Comparison of ENCODE assay signal across 16 cellular contexts in the genomic region with DNA sequence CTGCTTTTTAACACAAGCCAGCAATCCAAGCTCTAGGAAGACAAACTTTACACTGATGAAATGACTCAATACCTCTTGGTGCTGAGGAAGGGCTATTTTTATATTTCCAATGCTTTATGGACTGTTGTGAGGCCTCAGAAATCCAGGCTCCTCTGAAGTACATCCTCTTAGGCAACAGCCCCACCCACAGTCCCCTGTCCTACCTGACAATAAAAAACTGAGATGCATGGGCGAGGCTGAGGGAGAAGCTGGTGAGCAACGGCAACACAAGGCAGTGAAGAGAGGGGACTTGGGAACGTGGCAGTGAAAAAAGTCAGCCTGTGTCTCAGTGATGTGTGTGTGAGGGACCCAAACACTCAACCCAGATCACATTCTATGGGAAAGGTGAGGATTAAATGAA. TPM values are rescaled to one million over a fixed set of nuclear protein-coding genes. Genes with fewer than 3 reads are reported as not detected.
DNase-seq lines count a peak whose midpoint lies in the region; ATAC-seq and TF ChIP-seq lines count a peak whose summit lies in the region.
"Had no signal": no experiment of that assay in that cellular context is flagged by ENCODE, and none has a peak within 500 bp of the region (broad histone marks: within the 10 kb centered on the region; RNA-seq: fewer than 3 reads in every experiment).

No MANE protein-coding gene starts in this region.

- H3K27me3 ChIP-seq in colonic mucosa (no peaks in the 10 kb centered on the region), mucosa of rectum (ENCODE audit: control insufficient read depth in 2 of 2, insufficient read depth in 2 of 2, low read length in 2 of 2) (no peaks in the 10 kb centered on the region)
- H3K27me3 ChIP-seq: BE2C had no signal

- DNase-seq in EH (ENCODE audit: low read depth): peak; percentile 47
- peak; percentile 49 for DNase-seq in HFFc6
- DNase-seq in colonic mucosa: peak; percentile 65
- no peak for DNase-seq in NCI-H446 treated with DMSO at 0.1 percent for 48 hours (lab: John Stamatoyannopoulos, UW)
- DNase-seq in mucosa of gallbladder (ENCODE audit: low spot score): no peak
- DNase-seq in activated naive CD8-positive, alpha-beta T cell treated with anti-CD3 and anti-CD28 coated beads, Interleukin-2, amount 50 U/mL, for 24 hours: no peak
- DNase-seq: BE2C; CD4-positive, alpha-beta memory T cell; DMS153; DMS79 treated with DMSO at 0.1 percent for 48 hours; GDM1 had no signal

- no peaks in the 10 kb centered on the region for H3K27me3 Mint-ChIP-seq in HFFc6 (ENCODE audit: insufficient read depth)
- peaks cover 5% of the 10 kb centered on the region for H3K27me3 Mint-ChIP-seq in activated naive CD8-positive, alpha-beta T cell treated with anti-CD3 and anti-CD28 coated beads, Interleukin-2, amount 50 U/mL, for 24 hours
- H3K27me3 Mint-ChIP-seq: CD4-positive, alpha-beta memory T cell had no signal

- H3K9ac ChIP-seq in colonic mucosa (ENCODE audit: low read depth in 2 of 2, low read length in 2 of 2) (no peak overlapping the region), mucosa of rectum (ENCODE audit: low read depth in 1 of 2, low read length in 2 of 2) (no peak overlapping the region)

- H3K36me3 ChIP-seq in colonic mucosa (no peaks in the 10 kb centered on the region), mucosa of rectum (ENCODE audit: control insufficient read depth in 2 of 2, insufficient read depth in 2 of 2, low read length in 2 of 2) (no peaks in the 10 kb centered on the region)
- H3K36me3 ChIP-seq: BE2C, HAP-1 had no signal

- no peak for ATAC-seq in activated naive CD8-positive, alpha-beta T cell treated with anti-CD3 and anti-CD28 coated beads, Interleukin-2, amount 50 U/mL, for 24 hours

- H3K9me3 ChIP-seq in colonic mucosa: no peaks in the 10 kb centered on the region
- H3K9me3 ChIP-seq in mucosa of rectum (ENCODE audit: control insufficient read depth in 2 of 2, low read length in 2 of 2): no peaks in the 10 kb centered on the region
- H3K9me3 ChIP-seq: BE2C, HAP-1 had no signal

- peaks cover 6% of the 10 kb centered on the region for H3K4me1 ChIP-seq in colonic mucosa
- peaks cover 13 to 44% of the 10 kb centered on the region in 2 donors for H3K4me1 ChIP-seq in mucosa of rectum (ENCODE audit: control insufficient read depth in 2 of 2, insufficient read depth in 2 of 2, low read length in 2 of 2)
- H3K4me1 ChIP-seq: BE2C, HAP-1 had no signal

- peaks cover 34% of the 10 kb centered on the region for H3K4me1 Mint-ChIP-seq in HFFc6 (ENCODE audit: low read depth)
- no peaks in the 10 kb centered on the region for H3K4me1 Mint-ChIP-seq in activated naive CD8-positive, alpha-beta T cell treated with anti-CD3 and anti-CD28 coated beads, Interleukin-2, amount 50 U/mL, for 24 hours
- H3K4me1 Mint-ChIP-seq: CD4-positive, alpha-beta memory T cell had no signal

- H3K36me3 Mint-ChIP-seq in HFFc6 (ENCODE audit: low read depth): no peaks in the 10 kb centered on the region
- no peaks in the 10 kb centered on the region for H3K36me3 Mint-ChIP-seq in activated naive CD8-positive, alpha-beta T cell treated with anti-CD3 and anti-CD28 coated beads, Interleukin-2, amount 50 U/mL, for 24 hours (ENCODE audit: low read depth)
- H3K36me3 Mint-ChIP-seq: CD4-positive, alpha-beta memory T cell had no signal

- no peak overlapping the region for H3K4me3 Mint-ChIP-seq in HFFc6
- H3K4me3 Mint-ChIP-seq in activated naive CD8-positive, alpha-beta T cell treated with anti-CD3 and anti-CD28 coated beads, Interleukin-2, amount 50 U/mL, for 24 hours: no peak overlapping the region
- H3K4me3 Mint-ChIP-seq: CD4-positive, alpha-beta memory T cell had no signal

- no peaks in the 10 kb centered on the region for H3K9me3 Mint-ChIP-seq in HFFc6
- H3K9me3 Mint-ChIP-seq in activated naive CD8-positive, alpha-beta T cell treated with anti-CD3 and anti-CD28 coated beads, Interleukin-2, amount 50 U/mL, for 24 hours: no peaks in the 10 kb centered on the region

- intact Hi-C loops in colonic mucosa (cut with DNase I): loop anchor here (10.0 kb wide), 1 partner anchor 482 kb away; no protein-coding TSS in a partner anchor

- H3K4me3 ChIP-seq in colonic mucosa: no peak overlapping the region
- no peak overlapping the region for H3K4me3 ChIP-seq in mucosa of rectum (ENCODE audit: low read length in 2 of 2)
- H3K4me3 ChIP-seq: HAP-1 had no signal

- TF ChIP-seq CTCF in HFFc6 (IDR thresholded peaks at IDR 0.05) (no peak), colonic mucosa (IDR thresholded peaks at IDR 0.05) (no peak)

- peak overlapping the region; percentile 64 for H3K27ac Mint-ChIP-seq in HFFc6
- no peak overlapping the region for H3K27ac Mint-ChIP-seq in activated naive CD8-positive, alpha-beta T cell treated with anti-CD3 and anti-CD28 coated beads, Interleukin-2, amount 50 U/mL, for 24 hours

- H3K27ac ChIP-seq in colonic mucosa: no peak overlapping the region
- H3K27ac ChIP-seq in mucosa of rectum (ENCODE audit: low read depth in 2 of 2, low read length in 2 of 2): peak overlapping the region; percentile 10 to 60
- H3K27ac ChIP-seq: C4-2B had no signal

RNA-seq across cellular contexts. Expression of a gene that starts 10.1 kb away (rescaled TPM):
- total RNA-seq in HFFc6 (2021; fragmentation: NEBNext Ultra II Directional; extraction: Animal tissue kit (Norgen Biotek cat#: 25700)): 10 to 100 TPM; 12.0 to 14.4 (median 12.7) TPM
- 10 to 100 TPM; 66.1 to 66.4 TPM for total RNA-seq in colonic mucosa
- 35.0 TPM for total RNA-seq in mucosa of gallbladder

RNA-seq across cellular contexts. Expression of a gene that starts 33.9 kb away (rescaled TPM):
- total RNA-seq in HFFc6 (2021; fragmentation: NEBNext Ultra II Directional; extraction: Animal tissue kit (Norgen Biotek cat#: 25700)): 10 to 100 TPM; 44.6 to 54.9 (median 49.6) TPM
- 10 to 100 TPM; 34.6 to 43.9 TPM for total RNA-seq in colonic mucosa
- 56.7 TPM for total RNA-seq in mucosa of gallbladder

RNA-seq across cellular contexts. Expression of a gene that starts 44.1 kb away (rescaled TPM):
- under 1 TPM in 1 of 6 experiments, not detected in 5; 0.09 TPM for total RNA-seq in HFFc6 (2021; fragmentation: NEBNext Ultra II Directional; extraction: Animal tissue kit (Norgen Biotek cat#: 25700))
- total RNA-seq in colonic mucosa (1 to 10 TPM in 1 of 2 donors, under 1 TPM in 1; 0.50 to 1.1 TPM), mucosa of gallbladder (21.1 TPM)
- total RNA-seq: CD4-positive, alpha-beta memory T cell; H1; HT1080 had no signal

RNA-seq across cellular contexts. Expression of a gene that starts 51.8 kb away (rescaled TPM):
- 10 to 100 TPM; 34.9 to 54.2 (median 47.1) TPM for total RNA-seq in HFFc6 (2021; fragmentation: NEBNext Ultra II Directional; extraction: Animal tissue kit (Norgen Biotek cat#: 25700))
- total RNA-seq in colonic mucosa (10 to 100 TPM; 34.0 to 49.7 TPM), mucosa of gallbladder (27.9 TPM)

Comparison
In these comparisons a context has a peak if more than half of its experiments do, and no peak if none do; other contexts are left out.
1. DNase-seq: peak in EH (single experiment), HFFc6 (single experiment) and colonic mucosa (single experiment); none in NCI-H446 treated with DMSO at 0.1 percent for 48 hours (single experiment), mucosa of gallbladder (single experiment) and activated naive CD8-positive, alpha-beta T cell treated with anti-CD3 and anti-CD28 coated beads, Interleukin-2, amount 50 U/mL, for 24 hours (single experiment).
2. RNA of a gene that starts 44.1 kb away (total RNA-seq): 21.1 TPM in mucosa of gallbladder (single experiment); 0.50 to 1.1 TPM in colonic mucosa and 0.09 TPM in HFFc6; every median in the first group is over 10 times any median in the second.